21 cellular contexts compared by ENCODE assay signal in genomic region chr1:56150441-56151215, GRCh38.
"Had no signal": no experiment of that assay in that cellular context is flagged by ENCODE, and none has a peak within 500 bp of the region (broad histone marks: within the 10 kb centered on the region; RNA-seq: fewer than 3 reads in every experiment).

No MANE protein-coding gene starts in this region.

- H3K27me3 ChIP-seq: esophagus muscularis mucosa, sigmoid colon, stomach, thyroid gland, upper lobe of left lung, uterus had no signal

- H3K4me3 ChIP-seq: esophagus muscularis mucosa, left ventricle myocardium inferior, lung, psoas muscle, sigmoid colon, skin epidermis, stomach, thyroid gland, upper lobe of left lung, uterus had no signal

- H3K9me3 ChIP-seq: esophagus muscularis mucosa, left ventricle myocardium inferior, psoas muscle, sigmoid colon, stomach, thyroid gland, upper lobe of left lung, uterus had no signal

- H3K36me3 ChIP-seq: esophagus muscularis mucosa, left ventricle myocardium inferior, sigmoid colon, stomach, thyroid gland, upper lobe of left lung, uterus had no signal

- DNase-seq: effector memory CD4-positive, alpha-beta T cell; glutamatergic neuron; immature natural killer cell; kidney; left cardiac atrium; left ventricle myocardium inferior; mesendoderm; naive B cell; nephron progenitor cell; psoas muscle; retina; sigmoid colon; stimulated activated naive CD4-positive, alpha-beta T cell; stomach; upper lobe of left lung; uterus had no signal

- H3K27ac ChIP-seq: epithelial cell of prostate, psoas muscle, sigmoid colon, stomach, upper lobe of left lung, uterus had no signal
